Comparison of ENCODE assay signal across 10 cellular contexts in genomic region chr7:74012842-74013249, GRCh38. TPM values are rescaled to one million over a fixed set of nuclear protein-coding genes. Genes with fewer than 3 reads are reported as not detected.
DNase-seq lines count a peak whose midpoint lies in the region; ATAC-seq, FAIRE-seq and TF ChIP-seq lines count a peak whose summit lies in the region.
"Had no signal": no experiment of that assay in that cellular context is flagged by ENCODE, and none has a peak within 500 bp of the region (broad histone marks: within the 10 kb centered on the region; RNA-seq: fewer than 3 reads in every experiment).

No MANE protein-coding gene starts in this region.

- H3K27me3 ChIP-seq in right atrium auricular region = no peaks in the 10 kb centered on the region

- no peak overlapping the region for H3K4me3 ChIP-seq in right atrium auricular region

- intact Hi-C loops in Right ventricle myocardium superior (cut with DNase I) = no loop called here

- no peak overlapping the region for H3K27ac Mint-ChIP-seq in WTC11
- H3K27ac Mint-ChIP-seq: activated naive CD4-positive, alpha-beta T cell treated with anti-CD3 and anti-CD28 coated beads, Interleukin-2, amount 50 U/mL, for 24 hours had no signal

- no peaks in the 10 kb centered on the region for H3K4me1 Mint-ChIP-seq in WTC11
- H3K4me1 Mint-ChIP-seq: activated naive CD4-positive, alpha-beta T cell treated with anti-CD3 and anti-CD28 coated beads, Interleukin-2, amount 50 U/mL, for 24 hours had no signal

- POLR2A ChIA-PET in WTC11 (lab: Charles Lee) = no interaction called here

- no peaks in the 10 kb centered on the region for H3K27me3 Mint-ChIP-seq in WTC11 (ENCODE audit: low read depth)

- no peaks in the 10 kb centered on the region for H3K9me3 Mint-ChIP-seq in WTC11
- H3K9me3 Mint-ChIP-seq: activated naive CD4-positive, alpha-beta T cell treated with anti-CD3 and anti-CD28 coated beads, Interleukin-2, amount 50 U/mL, for 24 hours had no signal

- no peak overlapping the region for H3K4me3 Mint-ChIP-seq in WTC11
- H3K4me3 Mint-ChIP-seq: activated naive CD4-positive, alpha-beta T cell treated with anti-CD3 and anti-CD28 coated beads, Interleukin-2, amount 50 U/mL, for 24 hours had no signal

- ATAC-seq in Right ventricle myocardium superior (ENCODE audit: poor library complexity) (peak; percentile 48), HG03025 (IDR thresholded peaks at IDR 0.05; ENCODE audit: low FRiP score, unreplicated experiment) (peak; percentile 72), WTC11 (peak; percentile 54)

- TF ChIP-seq CTCF in right atrium auricular region (IDR thresholded peaks at IDR 0.05) (no peak), WTC11 (IDR thresholded peaks at IDR 0.05) (no peak)

- H3K4me1 ChIP-seq in right atrium auricular region = peaks cover 0 to 18% of the 10 kb centered on the region in 2 donors

- H3K36me3 Mint-ChIP-seq in WTC11 = no peaks in the 10 kb centered on the region
- H3K36me3 Mint-ChIP-seq: activated naive CD4-positive, alpha-beta T cell treated with anti-CD3 and anti-CD28 coated beads, Interleukin-2, amount 50 U/mL, for 24 hours had no signal

- H3K27ac ChIP-seq in right atrium auricular region (no peak overlapping the region), substantia nigra (ENCODE audit: low read depth, low read length, poor library complexity, severe bottlenecking) (no peak overlapping the region)

- DNase-seq in Right ventricle myocardium superior (no peak), right atrium auricular region (ENCODE audit: low spot score) (no peak), WTC11 (ENCODE audit: low spot score) (no peak), urothelium cell line (ENCODE audit: low spot score) (peak; percentile 86), NCI-H1105 (lab: John Stamatoyannopoulos, UW) (no peak), substantia nigra (lab: John Stamatoyannopoulos, UW) (no peak)
- no peak for DNase-seq in activated naive CD4-positive, alpha-beta T cell (lab: John Stamatoyannopoulos, UW)
- DNase-seq: NCI-H1417 had no signal

- CTCF ChIA-PET in WTC11 (lab: Charles Lee) = interaction anchor here (3.0 kb wide), 1 partner anchor 14 kb away, joined by 12 read pairs; no protein-coding TSS in a partner anchor

- no peaks in the 10 kb centered on the region for H3K36me3 ChIP-seq in right atrium auricular region

- FAIRE-seq in urothelium cell line (lab: Jason Lieb, UNC) = no peak

- H3K9me3 ChIP-seq in right atrium auricular region = no peaks in the 10 kb centered on the region

TF ChIP-seq in WTC11, 78 proteins besides CTCF, POLR2A, EP300 and RAD21:
- TF ChIP-seq GTF2I (CRISPR knock-in tag; conservative IDR thresholded peaks at IDR 0.05) (no peak), ZNF121 (CRISPR knock-in tag; IDR thresholded peaks at IDR 0.05) (no peak), FOXP4 (CRISPR knock-in tag; IDR thresholded peaks at IDR 0.05) (no peak), GABPB1 (CRISPR knock-in tag; IDR thresholded peaks at IDR 0.05) (no peak), FOXK1 (CRISPR knock-in tag; IDR thresholded peaks at IDR 0.05) (no peak), ZNF532 (CRISPR knock-in tag; IDR thresholded peaks at IDR 0.05; ENCODE audit: borderline replicate concordance) (no peak), ZNF396 (CRISPR knock-in tag; IDR thresholded peaks at IDR 0.05; ENCODE audit: borderline replicate concordance) (no peak), NFYB (CRISPR knock-in tag; conservative IDR thresholded peaks at IDR 0.05; ENCODE audit: low read depth) (no peak), MXD4 (CRISPR knock-in tag; IDR thresholded peaks at IDR 0.05; ENCODE audit: borderline replicate concordance) (no peak)
- TF ChIP-seq, protein P1, sequence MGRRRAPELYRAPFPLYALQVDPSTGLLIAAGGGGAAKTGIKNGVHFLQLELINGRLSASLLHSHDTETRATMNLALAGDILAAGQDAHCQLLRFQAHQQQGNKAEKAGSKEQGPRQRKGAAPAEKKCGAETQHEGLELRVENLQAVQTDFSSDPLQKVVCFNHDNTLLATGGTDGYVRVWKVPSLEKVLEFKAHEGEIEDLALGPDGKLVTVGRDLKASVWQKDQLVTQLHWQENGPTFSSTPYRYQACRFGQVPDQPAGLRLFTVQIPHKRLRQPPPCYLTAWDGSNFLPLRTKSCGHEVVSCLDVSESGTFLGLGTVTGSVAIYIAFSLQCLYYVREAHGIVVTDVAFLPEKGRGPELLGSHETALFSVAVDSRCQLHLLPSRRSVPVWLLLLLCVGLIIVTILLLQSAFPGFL (CRISPR knock-in tag; IDR thresholded peaks at IDR 0.05; ENCODE audit: borderline replicate concordance) = no peak
TF ChIP-seq in WTC11: peak in this region for 0.

RNA-seq across cellular contexts. Expression of gene ELN, which starts 15.1 kb away (rescaled TPM):
- total RNA-seq in Right ventricle myocardium superior (33.2 TPM), right atrium auricular region (100 to 1,000 TPM; 138 to 149 TPM), WTC11 (2021) (3.3 to 5.4 TPM (median 3.9 TPM) in 3 replicates)
